ENCODE assay signal across 8 cellular contexts in genomic region chr11:47268448-47269001, GRCh38. TPM values are rescaled to one million over a fixed set of nuclear protein-coding genes. Genes with fewer than 3 reads are reported as not detected.
DNase-seq lines count a peak whose midpoint lies in the region; ATAC-seq and TF ChIP-seq lines count a peak whose summit lies in the region.

No MANE protein-coding gene starts in this region.

- POLR2A ChIA-PET in activated B cell treated with CpG ODN at 0.5 μM for 24 hours (lab: Charles Lee) = interaction anchor here (0.8 to 5.9 kb wide), 3 partner anchors 19 to 131 kb away, joined by 3 to 57 read pairs (median 13); partner anchors contain the start of genes ACP2 and DDB2

- H3K9me3 Mint-ChIP-seq in activated B cell treated with CpG ODN at 0.5 μM for 24 hours = no peaks in the 10 kb centered on the region
- no peaks in the 10 kb centered on the region for H3K9me3 Mint-ChIP-seq in immature natural killer cell
- H3K9me3 Mint-ChIP-seq in stimulated activated naive CD8-positive, alpha-beta T cell treated with anti-CD3 and anti-CD28 coated beads, Interleukin-15, amount 100 ng/mL, for 72 hours = no peaks in the 10 kb centered on the region

- peak; percentile 58 for DNase-seq in DMS53 (lab: John Stamatoyannopoulos, UW)
- DNase-seq in DMS53 treated with DMSO at 0.1 percent for 48 hours (lab: John Stamatoyannopoulos, UW; ENCODE audit: unreplicated experiment) = no peak
- DNase-seq in activated B cell treated with CpG ODN at 0.5 μM for 24 hours = no peak
- DNase-seq in immature natural killer cell = no peak
- peak in 1 of 2 donors; percentile 8 for DNase-seq in stimulated activated naive CD8-positive, alpha-beta T cell treated with anti-CD3 and anti-CD28 coated beads, Interleukin-15, amount 100 ng/mL, for 72 hours
- no peak for DNase-seq in NCI-H1436 treated with DMSO at 0.1 percent for 48 hours (lab: John Stamatoyannopoulos, UW)
- DNase-seq in AG20443 (ENCODE audit: low spot score) = no peak

- no peaks in the 10 kb centered on the region for H3K27me3 Mint-ChIP-seq in activated B cell treated with CpG ODN at 0.5 μM for 24 hours
- H3K27me3 Mint-ChIP-seq in immature natural killer cell (ENCODE audit: low read depth in 3 of 3) = peaks cover 12 to 22% (median 16%) of the 10 kb centered on the region in 3 donors
- no peaks in the 10 kb centered on the region for H3K27me3 Mint-ChIP-seq in stimulated activated naive CD8-positive, alpha-beta T cell treated with anti-CD3 and anti-CD28 coated beads, Interleukin-15, amount 100 ng/mL, for 72 hours

- H3K36me3 Mint-ChIP-seq in activated B cell treated with CpG ODN at 0.5 μM for 24 hours (ENCODE audit: low read depth) (peaks cover 6% of the 10 kb centered on the region), immature natural killer cell (no peaks in the 10 kb centered on the region)

- ATAC-seq in activated B cell treated with CpG ODN at 0.5 μM for 24 hours (ENCODE audit: low read depth) = no peak
- no peak for ATAC-seq in stimulated activated naive CD8-positive, alpha-beta T cell treated with anti-CD3 and anti-CD28 coated beads, Interleukin-15, amount 100 ng/mL, for 72 hours
- no peak for ATAC-seq in HG02840 (IDR thresholded peaks at IDR 0.05; ENCODE audit: low FRiP score, unreplicated experiment)

- H3K4me1 Mint-ChIP-seq in activated B cell treated with CpG ODN at 0.5 μM for 24 hours (peaks cover 55% of the 10 kb centered on the region), immature natural killer cell (peaks cover 54 to 57% of the 10 kb centered on the region in 2 donors)
- H3K4me1 Mint-ChIP-seq in stimulated activated naive CD8-positive, alpha-beta T cell treated with anti-CD3 and anti-CD28 coated beads, Interleukin-15, amount 100 ng/mL, for 72 hours = peaks cover 66% of the 10 kb centered on the region

- H3K4me3 Mint-ChIP-seq in activated B cell treated with CpG ODN at 0.5 μM for 24 hours = peak overlapping the region; percentile 93
- peak overlapping the region; percentile 86 to 97 (median 91) for H3K4me3 Mint-ChIP-seq in immature natural killer cell
- peak overlapping the region; percentile 80 to 88 for H3K4me3 Mint-ChIP-seq in stimulated activated naive CD8-positive, alpha-beta T cell treated with anti-CD3 and anti-CD28 coated beads, Interleukin-15, amount 100 ng/mL, for 72 hours

- no peak for TF ChIP-seq CTCF in activated B cell treated with CpG ODN at 0.5 μM for 24 hours (IDR thresholded peaks at IDR 0.05)

- H3K27ac Mint-ChIP-seq in activated B cell treated with CpG ODN at 0.5 μM for 24 hours (peak overlapping the region; percentile 97), immature natural killer cell (peak overlapping the region; percentile 83 to 98 (median 94))
- peak overlapping the region; percentile 96 to 99 for H3K27ac Mint-ChIP-seq in stimulated activated naive CD8-positive, alpha-beta T cell treated with anti-CD3 and anti-CD28 coated beads, Interleukin-15, amount 100 ng/mL, for 72 hours

- CTCF ChIA-PET in activated B cell treated with CpG ODN at 0.5 μM for 24 hours (lab: Charles Lee) = no interaction called here

- intact Hi-C loops in activated B cell treated with CpG ODN at 0.5 μM for 24 hours (cut with micrococcal nuclease) = loop anchor here (1.0 to 2.0 kb wide), 11 partner anchors 20 to 568 kb away; partner anchors contain the start of genes ACP2, AGBL2, ARHGAP1 and CELF1

RNA-seq across cellular contexts. Expression of gene MADD, which starts 1.4 kb away (rescaled TPM):
- total RNA-seq in activated B cell treated with CpG ODN at 0.5 μM for 24 hours = 60.9 and 86.9 TPM in 2 replicates
- polyA plus RNA-seq in immature natural killer cell = 10 to 100 TPM; 14.7 to 42.7 (median 19.3) TPM

RNA-seq across cellular contexts. Expression of gene NR1H3, which starts 10.7 kb away (rescaled TPM):
- total RNA-seq in activated B cell treated with CpG ODN at 0.5 μM for 24 hours = 3.9 and 4.9 TPM in 2 replicates
- 10 to 100 TPM; 14.8 to 20.3 (median 19.8) TPM for polyA plus RNA-seq in immature natural killer cell

RNA-seq across cellular contexts. Expression of gene ACP2, which starts 19.9 kb away (rescaled TPM):
- total RNA-seq in activated B cell treated with CpG ODN at 0.5 μM for 24 hours = 18.7 and 22.5 TPM in 2 replicates
- 10 to 100 TPM in 2 of 3 donors, 1 to 10 TPM in 1; 6.6 to 20.1 (median 19.2) TPM for polyA plus RNA-seq in immature natural killer cell

RNA-seq across cellular contexts. Expression of gene DDB2, which starts 53.8 kb away (rescaled TPM):
- total RNA-seq in activated B cell treated with CpG ODN at 0.5 μM for 24 hours = 95.1 and 98.0 TPM in 2 replicates
- polyA plus RNA-seq in immature natural killer cell = 10 to 100 TPM; 27.4 to 39.3 (median 35.4) TPM
